11 cellular contexts compared by ENCODE assay signal in genomic region chr22:46251816-46252380, GRCh38. TPM values are rescaled to one million over a fixed set of nuclear protein-coding genes. Genes with fewer than 3 reads are reported as not detected.
DNase-seq lines count a peak whose midpoint lies in the region; TF ChIP-seq lines count a peak whose summit lies in the region.
"Had no signal": no experiment of that assay in that cellular context is flagged by ENCODE, and none has a peak within 500 bp of the region (broad histone marks: within the 10 kb centered on the region; RNA-seq: fewer than 3 reads in every experiment).

No MANE protein-coding gene starts in this region.

- no peak overlapping the region for H3K27ac ChIP-seq in transverse colon

- TF ChIP-seq CTCF in neural crest cell (conservative IDR thresholded peaks at IDR 0.05), result no peak
- TF ChIP-seq CTCF in transverse colon (IDR thresholded peaks at IDR 0.05), result no peak

- H3K27me3 ChIP-seq in transverse colon, result no peaks in the 10 kb centered on the region

- peaks cover 0 to 21% (median 12%) of the 10 kb centered on the region in 4 donors for H3K4me1 ChIP-seq in transverse colon

- no peak overlapping the region for H3K4me3 ChIP-seq in transverse colon

- DNase-seq in activated CD4-positive, alpha-beta T cell treated with anti-CD3 and anti-CD28 coated beads, Interleukin-2, amount 10 ng/mL, durations not matched to agents 24 days and 14 days, result no peak
- no peak for DNase-seq in activated CD4-positive, alpha-beta T cell treated with anti-CD3 and anti-CD28 coated beads for 48 hours
- peak; percentile 24 for DNase-seq in T-helper 2 cell treated with Interferon-gamma antibody and Interleukin-4, amounts not matched to agents 5 μg/mL and 100 μg/mL, for 36 hours (ENCODE audit: low spot score)
- DNase-seq in neural crest cell (ENCODE audit: low read depth, low spot score), result no peak
- DNase-seq in transverse colon, result no peak
- no peak for DNase-seq in dedifferentiated amniotic fluid mesenchymal stem cell (ENCODE audit: extremely low spot score)
- DNase-seq: activated CD4-positive, CD25-positive, alpha-beta regulatory T cell; GF-D8; midbrain; NCI-H2029 treated with DMSO at 0.1 percent for 48 hours; stimulated activated CD8-positive, alpha-beta memory T cell treated with anti-CD3 and anti-CD28 coated beads, Interleukin-4, amount 100 ng/mL, for 48 hours had no signal

- H3K9me3 Mint-ChIP-seq in activated CD4-positive, alpha-beta T cell treated with anti-CD3 and anti-CD28 coated beads, Interleukin-2, amount 10 ng/mL, durations not matched to agents 24 days and 14 days, result no peaks in the 10 kb centered on the region
- H3K9me3 Mint-ChIP-seq in T-helper 2 cell treated with Interferon-gamma antibody and Interleukin-4, amounts not matched to agents 5 μg/mL and 100 μg/mL, for 36 hours, result no peaks in the 10 kb centered on the region
- no peaks in the 10 kb centered on the region for H3K9me3 Mint-ChIP-seq in neural crest cell

- H3K27ac Mint-ChIP-seq in activated CD4-positive, alpha-beta T cell treated with anti-CD3 and anti-CD28 coated beads, Interleukin-2, amount 10 ng/mL, durations not matched to agents 24 days and 14 days, result peak overlapping the region; percentile 21
- peak overlapping the region; percentile 58 for H3K27ac Mint-ChIP-seq in T-helper 2 cell treated with Interferon-gamma antibody and Interleukin-4, amounts not matched to agents 5 μg/mL and 100 μg/mL, for 36 hours
- H3K27ac Mint-ChIP-seq in neural crest cell (ENCODE audit: unreplicated experiment), result no peak overlapping the region

- H3K36me3 Mint-ChIP-seq in activated CD4-positive, alpha-beta T cell treated with anti-CD3 and anti-CD28 coated beads, Interleukin-2, amount 10 ng/mL, durations not matched to agents 24 days and 14 days (ENCODE audit: low read depth), result peaks cover 2% of the 10 kb centered on the region
- peaks cover 5% of the 10 kb centered on the region for H3K36me3 Mint-ChIP-seq in T-helper 2 cell treated with Interferon-gamma antibody and Interleukin-4, amounts not matched to agents 5 μg/mL and 100 μg/mL, for 36 hours (ENCODE audit: low read depth)
- H3K36me3 Mint-ChIP-seq in neural crest cell (ENCODE audit: low read depth), result peaks cover 7% of the 10 kb centered on the region

- no peak for TF ChIP-seq EP300 in transverse colon (IDR thresholded peaks at IDR 0.05; ENCODE audit: low read depth)

- H3K9me3 ChIP-seq in transverse colon, result no peaks in the 10 kb centered on the region

- in situ Hi-C loops in transverse colon (cut with MboI; ENCODE audit: low pct_ligation_motif_present in 1 of 4, low pct_unique_long_range_greater_than_20kb in 1 of 4, low sequenced_read_pairs in 3 of 4), result no loop called here

- H3K36me3 ChIP-seq in transverse colon, result no peaks in the 10 kb centered on the region

- no peak for TF ChIP-seq POLR2A in transverse colon (IDR thresholded peaks at IDR 0.05)

- H3K27me3 Mint-ChIP-seq in activated CD4-positive, alpha-beta T cell treated with anti-CD3 and anti-CD28 coated beads, Interleukin-2, amount 10 ng/mL, durations not matched to agents 24 days and 14 days, result peaks cover 2% of the 10 kb centered on the region
- H3K27me3 Mint-ChIP-seq in T-helper 2 cell treated with Interferon-gamma antibody and Interleukin-4, amounts not matched to agents 5 μg/mL and 100 μg/mL, for 36 hours (ENCODE audit: low read depth), result peaks cover 5% of the 10 kb centered on the region
- H3K27me3 Mint-ChIP-seq in neural crest cell (ENCODE audit: low read depth), result no peaks in the 10 kb centered on the region

- peak overlapping the region; percentile 91 for H3K4me3 Mint-ChIP-seq in activated CD4-positive, alpha-beta T cell treated with anti-CD3 and anti-CD28 coated beads, Interleukin-2, amount 10 ng/mL, durations not matched to agents 24 days and 14 days
- peak overlapping the region; percentile 84 for H3K4me3 Mint-ChIP-seq in T-helper 2 cell treated with Interferon-gamma antibody and Interleukin-4, amounts not matched to agents 5 μg/mL and 100 μg/mL, for 36 hours
- H3K4me3 Mint-ChIP-seq in neural crest cell, result peak overlapping the region; percentile 78

- intact Hi-C loops in activated CD4-positive, alpha-beta T cell treated with anti-CD3 and anti-CD28 coated beads, Interleukin-2, amount 10 ng/mL, durations not matched to agents 24 days and 14 days (cut with micrococcal nuclease), result loop anchor here (5.0 kb wide), 2 partner anchors 45 to 100 kb away; partner anchors contain the start of genes GTSE1 and PPARA
- intact Hi-C loops in transverse colon (cut with DNase I; ENCODE audit: low total_unique reads), result loop anchor here (10.0 kb wide), 1 partner anchor 937 kb away; no protein-coding TSS in a partner anchor

- peaks cover 25% of the 10 kb centered on the region for H3K4me1 Mint-ChIP-seq in activated CD4-positive, alpha-beta T cell treated with anti-CD3 and anti-CD28 coated beads, Interleukin-2, amount 10 ng/mL, durations not matched to agents 24 days and 14 days
- H3K4me1 Mint-ChIP-seq in T-helper 2 cell treated with Interferon-gamma antibody and Interleukin-4, amounts not matched to agents 5 μg/mL and 100 μg/mL, for 36 hours (ENCODE audit: low read depth), result peaks cover 22% of the 10 kb centered on the region
- H3K4me1 Mint-ChIP-seq in neural crest cell, result peaks cover 20% of the 10 kb centered on the region

- 79 to 90% methylated on average over 9 of the region's 9 CpGs for WGBS in transverse colon (ENCODE audit: low coverage in 1 of 2), 2 donors

RNA-seq across cellular contexts. Expression of gene CDPF1, which starts 1.8 kb away (rescaled TPM):
- 10.4 and 10.6 TPM in 2 replicates for total RNA-seq in activated CD4-positive, alpha-beta T cell treated with anti-CD3 and anti-CD28 coated beads, Interleukin-2, amount 10 ng/mL, durations not matched to agents 24 days and 14 days
- total RNA-seq in neural crest cell (11.1 and 11.7 TPM in 2 replicates), transverse colon (10 to 100 TPM in 1 of 4 donors, 1 to 10 TPM in 2, not detected in 1; 8.2 to 11.9 (median 9.0) TPM)

RNA-seq across cellular contexts. Expression of gene PKDREJ, which starts 11.2 kb away (rescaled TPM):
- total RNA-seq in activated CD4-positive, alpha-beta T cell treated with anti-CD3 and anti-CD28 coated beads, Interleukin-2, amount 10 ng/mL, durations not matched to agents 24 days and 14 days, result not detected in 2 replicates
- total RNA-seq in neural crest cell (0.02 TPM in 1 of 2 replicates, not detected in the other), transverse colon (under 1 TPM in 1 of 4 donors, not detected in 3; 0.27 TPM)

RNA-seq across cellular contexts. Expression of gene TTC38, which starts 15.9 kb away (rescaled TPM):
- total RNA-seq in activated CD4-positive, alpha-beta T cell treated with anti-CD3 and anti-CD28 coated beads, Interleukin-2, amount 10 ng/mL, durations not matched to agents 24 days and 14 days, result 19.2 and 20.3 TPM in 2 replicates
- 34.8 and 39.6 TPM in 2 replicates for total RNA-seq in neural crest cell
- 100 to 1,000 TPM; 167 to 316 (median 292) TPM for total RNA-seq in transverse colon

RNA-seq across cellular contexts. Expression of gene GTSE1, which starts 44.8 kb away (rescaled TPM):
- total RNA-seq in activated CD4-positive, alpha-beta T cell treated with anti-CD3 and anti-CD28 coated beads, Interleukin-2, amount 10 ng/mL, durations not matched to agents 24 days and 14 days, result 37.6 and 40.8 TPM in 2 replicates
- total RNA-seq in neural crest cell (67.6 and 69.2 TPM in 2 replicates), transverse colon (1 to 10 TPM in 2 of 4 donors, under 1 TPM in 1, not detected in 1; 1.00 to 3.0 (median 1.2) TPM)
